In the genomic region with DNA sequence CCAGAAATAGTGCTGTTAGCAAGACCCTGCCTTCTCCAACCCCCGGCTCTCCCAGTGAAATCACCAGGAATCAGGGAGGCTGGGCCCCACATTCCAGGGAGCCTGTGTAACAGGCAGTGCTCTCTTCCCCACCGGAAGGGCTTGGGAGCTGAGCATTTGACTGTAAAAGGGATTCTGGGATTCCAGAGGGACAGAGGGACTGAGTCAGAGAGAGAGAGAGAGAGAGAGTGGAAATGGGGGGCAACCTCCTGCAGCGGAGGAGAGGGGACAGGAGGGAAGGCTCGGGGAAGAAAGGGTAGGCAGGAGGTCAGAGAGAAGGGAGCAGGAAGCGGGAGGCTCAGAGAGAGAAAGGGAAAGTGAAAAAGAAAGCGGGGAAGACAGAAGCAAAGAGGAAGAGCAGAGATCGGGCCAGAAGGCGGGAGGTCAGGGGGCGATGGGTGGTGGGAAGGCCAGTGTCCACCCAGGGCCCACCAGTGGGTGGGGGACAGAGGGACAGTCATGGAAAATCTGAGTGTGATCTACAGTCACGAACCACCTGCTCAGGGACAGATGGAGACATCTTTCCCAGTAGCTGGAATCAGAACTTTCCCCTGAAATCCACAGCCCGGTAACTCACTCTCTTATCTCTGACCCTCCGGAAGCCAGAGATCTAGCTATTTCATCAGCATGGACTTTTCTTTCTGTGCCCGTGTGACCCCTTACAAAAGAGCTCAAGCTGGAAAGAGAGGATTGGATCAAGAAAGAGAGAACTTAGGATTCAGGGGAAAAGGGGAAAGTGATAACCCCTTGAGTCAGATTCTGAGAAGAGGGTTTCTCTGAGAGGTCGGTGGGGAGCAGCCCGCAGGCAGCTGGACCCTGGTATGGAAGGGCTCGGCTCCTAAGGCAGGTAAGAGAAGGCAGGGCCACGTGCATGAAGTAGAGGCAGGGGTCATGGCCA, we compare ENCODE assay signal across 1 cellular context.
A peak's percentile ranks its signal among the peaks of the same experiment; 100 is the strongest.
TF ChIP-seq lines count a peak whose summit lies in the region.

No MANE protein-coding gene starts in this region.

TF ChIP-seq in HepG2, 621 proteins besides CTCF, POLR2A, EP300 and RAD21 (continued from another document and continues in another):
- TF ChIP-seq, protein P1, sequence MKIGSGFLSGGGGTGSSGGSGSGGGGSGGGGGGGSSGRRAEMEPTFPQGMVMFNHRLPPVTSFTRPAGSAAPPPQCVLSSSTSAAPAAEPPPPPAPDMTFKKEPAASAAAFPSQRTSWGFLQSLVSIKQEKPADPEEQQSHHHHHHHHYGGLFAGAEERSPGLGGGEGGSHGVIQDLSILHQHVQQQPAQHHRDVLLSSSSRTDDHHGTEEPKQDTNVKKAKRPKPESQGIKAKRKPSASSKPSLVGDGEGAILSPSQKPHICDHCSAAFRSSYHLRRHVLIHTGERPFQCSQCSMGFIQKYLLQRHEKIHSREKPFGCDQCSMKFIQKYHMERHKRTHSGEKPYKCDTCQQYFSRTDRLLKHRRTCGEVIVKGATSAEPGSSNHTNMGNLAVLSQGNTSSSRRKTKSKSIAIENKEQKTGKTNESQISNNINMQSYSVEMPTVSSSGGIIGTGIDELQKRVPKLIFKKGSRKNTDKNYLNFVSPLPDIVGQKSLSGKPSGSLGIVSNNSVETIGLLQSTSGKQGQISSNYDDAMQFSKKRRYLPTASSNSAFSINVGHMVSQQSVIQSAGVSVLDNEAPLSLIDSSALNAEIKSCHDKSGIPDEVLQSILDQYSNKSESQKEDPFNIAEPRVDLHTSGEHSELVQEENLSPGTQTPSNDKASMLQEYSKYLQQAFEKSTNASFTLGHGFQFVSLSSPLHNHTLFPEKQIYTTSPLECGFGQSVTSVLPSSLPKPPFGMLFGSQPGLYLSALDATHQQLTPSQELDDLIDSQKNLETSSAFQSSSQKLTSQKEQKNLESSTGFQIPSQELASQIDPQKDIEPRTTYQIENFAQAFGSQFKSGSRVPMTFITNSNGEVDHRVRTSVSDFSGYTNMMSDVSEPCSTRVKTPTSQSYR (CRISPR knock-in tag; IDR thresholded peaks at IDR 0.05; ENCODE audit: borderline replicate concordance), result peak; percentile 16; the same call in 1 of the 2 replicates
- no peak for TF ChIP-seq KLF12 (CRISPR knock-in tag; IDR thresholded peaks at IDR 0.05; ENCODE audit: borderline replicate concordance)
- TF ChIP-seq ZFYVE20 (CRISPR knock-in tag; IDR thresholded peaks at IDR 0.05; ENCODE audit: borderline replicate concordance, low read depth), result no peak
- peak; percentile 19 for TF ChIP-seq CREM (IDR thresholded peaks at IDR 0.05)
- no peak for TF ChIP-seq CREM (CRISPR knock-in tag; IDR thresholded peaks at IDR 0.05)
- TF ChIP-seq RELA (CRISPR knock-in tag; IDR thresholded peaks at IDR 0.05), result no peak
- no peak for TF ChIP-seq EZH2 (conservative IDR thresholded peaks at IDR 0.05; ENCODE audit: low read depth, low read length)
- peak; percentile 9; the same call in 1 of the 2 replicates for TF ChIP-seq SMC3 (IDR thresholded peaks at IDR 0.05; ENCODE audit: low read length)
- TF ChIP-seq SIX1 (CRISPR knock-in tag; IDR thresholded peaks at IDR 0.05; ENCODE audit: borderline replicate concordance), result peak; percentile 10; the same call in 1 of the 2 replicates
- TF ChIP-seq ZNF549 (CRISPR knock-in tag; IDR thresholded peaks at IDR 0.05), result no peak
- no peak for TF ChIP-seq HMGA1 (CRISPR knock-in tag; conservative IDR thresholded peaks at IDR 0.05)
- 0 out of 2 replicates have a peak, but pooled peaks have one; percentile 43 for TF ChIP-seq MTA1 (CRISPR knock-in tag; IDR thresholded peaks at IDR 0.05; ENCODE audit: borderline replicate concordance)
- TF ChIP-seq, protein P2, sequence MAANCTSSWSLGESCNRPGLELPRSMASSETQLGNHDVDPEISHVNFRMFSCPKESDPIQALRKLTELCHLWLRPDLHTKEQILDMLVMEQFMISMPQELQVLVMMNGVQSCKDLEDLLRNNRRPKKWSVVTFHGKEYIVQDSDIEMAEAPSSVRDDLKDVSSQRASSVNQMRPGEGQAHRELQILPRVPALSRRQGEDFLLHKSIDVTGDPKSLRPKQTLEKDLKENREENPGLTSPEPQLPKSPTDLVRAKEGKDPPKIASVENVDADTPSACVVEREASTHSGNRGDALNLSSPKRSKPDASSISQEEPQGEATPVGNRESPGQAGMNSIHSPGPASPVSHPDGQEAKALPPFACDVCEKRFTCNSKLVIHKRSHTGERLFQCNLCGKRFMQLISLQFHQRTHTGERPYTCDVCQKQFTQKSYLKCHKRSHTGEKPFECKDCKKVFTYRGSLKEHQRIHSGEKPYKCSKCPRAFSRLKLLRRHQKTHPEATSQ (CRISPR knock-in tag; IDR thresholded peaks at IDR 0.05; ENCODE audit: borderline replicate concordance), result no peak
- TF ChIP-seq BHLHE40 (IDR thresholded peaks at IDR 0.05; ENCODE audit: low read length), result 0 out of 2 replicates have a peak, but pooled peaks have one; percentile 32
- no peak for TF ChIP-seq KMT2B (CRISPR knock-in tag; IDR thresholded peaks at IDR 0.05)
- no peak for TF ChIP-seq ZKSCAN8 (CRISPR knock-in tag; IDR thresholded peaks at IDR 0.05; ENCODE audit: borderline replicate concordance)
- no peak for TF ChIP-seq ELF4 (CRISPR knock-in tag; IDR thresholded peaks at IDR 0.05; ENCODE audit: borderline replicate concordance)
- TF ChIP-seq, protein P3, sequence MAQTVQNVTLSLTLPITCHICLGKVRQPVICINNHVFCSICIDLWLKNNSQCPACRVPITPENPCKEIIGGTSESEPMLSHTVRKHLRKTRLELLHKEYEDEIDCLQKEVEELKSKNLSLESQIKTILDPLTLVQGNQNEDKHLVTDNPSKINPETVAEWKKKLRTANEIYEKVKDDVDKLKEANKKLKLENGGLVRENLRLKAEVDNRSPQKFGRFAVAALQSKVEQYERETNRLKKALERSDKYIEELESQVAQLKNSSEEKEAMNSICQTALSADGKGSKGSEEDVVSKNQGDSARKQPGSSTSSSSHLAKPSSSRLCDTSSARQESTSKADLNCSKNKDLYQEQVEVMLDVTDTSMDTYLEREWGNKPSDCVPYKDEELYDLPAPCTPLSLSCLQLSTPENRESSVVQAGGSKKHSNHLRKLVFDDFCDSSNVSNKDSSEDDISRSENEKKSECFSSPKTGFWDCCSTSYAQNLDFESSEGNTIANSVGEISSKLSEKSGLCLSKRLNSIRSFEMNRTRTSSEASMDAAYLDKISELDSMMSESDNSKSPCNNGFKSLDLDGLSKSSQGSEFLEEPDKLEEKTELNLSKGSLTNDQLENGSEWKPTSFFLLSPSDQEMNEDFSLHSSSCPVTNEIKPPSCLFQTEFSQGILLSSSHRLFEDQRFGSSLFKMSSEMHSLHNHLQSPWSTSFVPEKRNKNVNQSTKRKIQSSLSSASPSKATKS (CRISPR knock-in tag; IDR thresholded peaks at IDR 0.05), result no peak
- no peak for TF ChIP-seq ZNF335 (CRISPR knock-in tag; IDR thresholded peaks at IDR 0.05)
- TF ChIP-seq, protein P4, sequence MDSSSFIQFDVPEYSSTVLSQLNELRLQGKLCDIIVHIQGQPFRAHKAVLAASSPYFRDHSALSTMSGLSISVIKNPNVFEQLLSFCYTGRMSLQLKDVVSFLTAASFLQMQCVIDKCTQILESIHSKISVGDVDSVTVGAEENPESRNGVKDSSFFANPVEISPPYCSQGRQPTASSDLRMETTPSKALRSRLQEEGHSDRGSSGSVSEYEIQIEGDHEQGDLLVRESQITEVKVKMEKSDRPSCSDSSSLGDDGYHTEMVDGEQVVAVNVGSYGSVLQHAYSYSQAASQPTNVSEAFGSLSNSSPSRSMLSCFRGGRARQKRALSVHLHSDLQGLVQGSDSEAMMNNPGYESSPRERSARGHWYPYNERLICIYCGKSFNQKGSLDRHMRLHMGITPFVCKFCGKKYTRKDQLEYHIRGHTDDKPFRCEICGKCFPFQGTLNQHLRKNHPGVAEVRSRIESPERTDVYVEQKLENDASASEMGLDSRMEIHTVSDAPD (CRISPR knock-in tag; IDR thresholded peaks at IDR 0.05), result 0 out of 2 replicates have a peak, but pooled peaks have one; percentile 33
- TF ChIP-seq PHF21A (CRISPR knock-in tag; IDR thresholded peaks at IDR 0.05), result peak; percentile 81
- TF ChIP-seq, protein P5, sequence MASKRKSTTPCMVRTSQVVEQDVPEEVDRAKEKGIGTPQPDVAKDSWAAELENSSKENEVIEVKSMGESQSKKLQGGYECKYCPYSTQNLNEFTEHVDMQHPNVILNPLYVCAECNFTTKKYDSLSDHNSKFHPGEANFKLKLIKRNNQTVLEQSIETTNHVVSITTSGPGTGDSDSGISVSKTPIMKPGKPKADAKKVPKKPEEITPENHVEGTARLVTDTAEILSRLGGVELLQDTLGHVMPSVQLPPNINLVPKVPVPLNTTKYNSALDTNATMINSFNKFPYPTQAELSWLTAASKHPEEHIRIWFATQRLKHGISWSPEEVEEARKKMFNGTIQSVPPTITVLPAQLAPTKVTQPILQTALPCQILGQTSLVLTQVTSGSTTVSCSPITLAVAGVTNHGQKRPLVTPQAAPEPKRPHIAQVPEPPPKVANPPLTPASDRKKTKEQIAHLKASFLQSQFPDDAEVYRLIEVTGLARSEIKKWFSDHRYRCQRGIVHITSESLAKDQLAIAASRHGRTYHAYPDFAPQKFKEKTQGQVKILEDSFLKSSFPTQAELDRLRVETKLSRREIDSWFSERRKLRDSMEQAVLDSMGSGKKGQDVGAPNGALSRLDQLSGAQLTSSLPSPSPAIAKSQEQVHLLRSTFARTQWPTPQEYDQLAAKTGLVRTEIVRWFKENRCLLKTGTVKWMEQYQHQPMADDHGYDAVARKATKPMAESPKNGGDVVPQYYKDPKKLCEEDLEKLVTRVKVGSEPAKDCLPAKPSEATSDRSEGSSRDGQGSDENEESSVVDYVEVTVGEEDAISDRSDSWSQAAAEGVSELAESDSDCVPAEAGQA (IDR thresholded peaks at IDR 0.05; ENCODE audit: low read depth), result no peak
- TF ChIP-seq, protein P5 (CRISPR knock-in tag; IDR thresholded peaks at IDR 0.05; ENCODE audit: borderline replicate concordance), result no peak
- no peak for TF ChIP-seq MAFF (IDR thresholded peaks at IDR 0.05; ENCODE audit: low read depth, low read length)
- peak; percentile 63 for TF ChIP-seq SP5 (CRISPR knock-in tag; IDR thresholded peaks at IDR 0.05; ENCODE audit: borderline replicate concordance, low read depth)
- TF ChIP-seq EED (CRISPR knock-in tag; IDR thresholded peaks at IDR 0.05), result no peak
- TF ChIP-seq ZNF260 (CRISPR knock-in tag; IDR thresholded peaks at IDR 0.05; ENCODE audit: borderline replicate concordance, low read depth), result no peak
- TF ChIP-seq GPN1 (CRISPR knock-in tag; IDR thresholded peaks at IDR 0.05; ENCODE audit: borderline replicate concordance), result no peak
- TF ChIP-seq ZFP62 (CRISPR knock-in tag; IDR thresholded peaks at IDR 0.05), result no peak
- TF ChIP-seq ZNF282 (IDR thresholded peaks at IDR 0.05; ENCODE audit: partially characterized antibody), result no peak
- TF ChIP-seq, protein P6, sequence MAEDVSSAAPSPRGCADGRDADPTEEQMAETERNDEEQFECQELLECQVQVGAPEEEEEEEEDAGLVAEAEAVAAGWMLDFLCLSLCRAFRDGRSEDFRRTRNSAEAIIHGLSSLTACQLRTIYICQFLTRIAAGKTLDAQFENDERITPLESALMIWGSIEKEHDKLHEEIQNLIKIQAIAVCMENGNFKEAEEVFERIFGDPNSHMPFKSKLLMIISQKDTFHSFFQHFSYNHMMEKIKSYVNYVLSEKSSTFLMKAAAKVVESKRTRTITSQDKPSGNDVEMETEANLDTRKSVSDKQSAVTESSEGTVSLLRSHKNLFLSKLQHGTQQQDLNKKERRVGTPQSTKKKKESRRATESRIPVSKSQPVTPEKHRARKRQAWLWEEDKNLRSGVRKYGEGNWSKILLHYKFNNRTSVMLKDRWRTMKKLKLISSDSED (CRISPR knock-in tag; IDR thresholded peaks at IDR 0.05), result no peak
- no peak for TF ChIP-seq ZNF83 (CRISPR knock-in tag; IDR thresholded peaks at IDR 0.05; ENCODE audit: borderline replicate concordance)
- no peak for TF ChIP-seq RARG (CRISPR knock-in tag; IDR thresholded peaks at IDR 0.05; ENCODE audit: low read depth)
- TF ChIP-seq KLF16 (CRISPR knock-in tag; IDR thresholded peaks at IDR 0.05), result no peak
- TF ChIP-seq NR2C2 (CRISPR knock-in tag; IDR thresholded peaks at IDR 0.05; ENCODE audit: borderline replicate concordance), result peak; percentile 86
- TF ChIP-seq, protein P7, sequence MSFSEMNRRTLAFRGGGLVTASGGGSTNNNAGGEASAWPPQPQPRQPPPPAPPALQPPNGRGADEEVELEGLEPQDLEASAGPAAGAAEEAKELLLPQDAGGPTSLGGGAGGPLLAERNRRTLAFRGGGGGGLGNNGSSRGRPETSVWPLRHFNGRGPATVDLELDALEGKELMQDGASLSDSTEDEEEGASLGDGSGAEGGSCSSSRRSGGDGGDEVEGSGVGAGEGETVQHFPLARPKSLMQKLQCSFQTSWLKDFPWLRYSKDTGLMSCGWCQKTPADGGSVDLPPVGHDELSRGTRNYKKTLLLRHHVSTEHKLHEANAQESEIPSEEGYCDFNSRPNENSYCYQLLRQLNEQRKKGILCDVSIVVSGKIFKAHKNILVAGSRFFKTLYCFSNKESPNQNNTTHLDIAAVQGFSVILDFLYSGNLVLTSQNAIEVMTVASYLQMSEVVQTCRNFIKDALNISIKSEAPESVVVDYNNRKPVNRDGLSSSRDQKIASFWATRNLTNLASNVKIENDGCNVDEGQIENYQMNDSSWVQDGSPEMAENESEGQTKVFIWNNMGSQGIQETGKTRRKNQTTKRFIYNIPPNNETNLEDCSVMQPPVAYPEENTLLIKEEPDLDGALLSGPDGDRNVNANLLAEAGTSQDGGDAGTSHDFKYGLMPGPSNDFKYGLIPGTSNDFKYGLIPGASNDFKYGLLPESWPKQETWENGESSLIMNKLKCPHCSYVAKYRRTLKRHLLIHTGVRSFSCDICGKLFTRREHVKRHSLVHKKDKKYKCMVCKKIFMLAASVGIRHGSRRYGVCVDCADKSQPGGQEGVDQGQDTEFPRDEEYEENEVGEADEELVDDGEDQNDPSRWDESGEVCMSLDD (CRISPR knock-in tag; IDR thresholded peaks at IDR 0.05; ENCODE audit: borderline replicate concordance), result peak; percentile 80; the same call in 1 of the 2 replicates
- TF ChIP-seq, protein P8, sequence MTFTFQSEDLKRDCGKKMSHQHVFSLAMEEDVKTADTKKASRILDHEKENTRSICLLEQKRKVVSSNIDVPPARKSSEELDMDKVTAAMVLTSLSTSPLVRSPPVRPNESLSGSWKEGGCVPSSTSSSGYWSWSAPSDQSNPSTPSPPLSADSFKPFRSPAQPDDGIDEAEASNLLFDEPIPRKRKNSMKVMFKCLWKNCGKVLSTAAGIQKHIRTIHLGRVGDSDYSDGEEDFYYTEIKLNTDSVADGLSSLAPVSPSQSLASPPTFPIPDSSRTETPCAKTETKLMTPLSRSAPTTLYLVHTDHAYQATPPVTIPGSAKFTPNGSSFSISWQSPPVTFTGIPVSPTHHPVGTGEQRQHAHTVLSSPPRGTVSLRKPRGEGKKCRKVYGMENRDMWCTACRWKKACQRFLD (CRISPR knock-in tag; IDR thresholded peaks at IDR 0.05; ENCODE audit: borderline replicate concordance), result no peak; the same call in 1 of the 2 replicates
